2 cellular contexts compared by ENCODE assay signal in genomic region chr17:21286771-21287702, GRCh38.
TF ChIP-seq lines count a peak whose summit lies in the region.

No MANE protein-coding gene starts in this region.

TF ChIP-seq in GM23338, 12 proteins besides CTCF, POLR2A, EP300 and RAD21 (continued from another document):
- no peak for TF ChIP-seq REST (IDR thresholded peaks at IDR 0.05; ENCODE audit: unreplicated experiment)
- TF ChIP-seq, protein P1, sequence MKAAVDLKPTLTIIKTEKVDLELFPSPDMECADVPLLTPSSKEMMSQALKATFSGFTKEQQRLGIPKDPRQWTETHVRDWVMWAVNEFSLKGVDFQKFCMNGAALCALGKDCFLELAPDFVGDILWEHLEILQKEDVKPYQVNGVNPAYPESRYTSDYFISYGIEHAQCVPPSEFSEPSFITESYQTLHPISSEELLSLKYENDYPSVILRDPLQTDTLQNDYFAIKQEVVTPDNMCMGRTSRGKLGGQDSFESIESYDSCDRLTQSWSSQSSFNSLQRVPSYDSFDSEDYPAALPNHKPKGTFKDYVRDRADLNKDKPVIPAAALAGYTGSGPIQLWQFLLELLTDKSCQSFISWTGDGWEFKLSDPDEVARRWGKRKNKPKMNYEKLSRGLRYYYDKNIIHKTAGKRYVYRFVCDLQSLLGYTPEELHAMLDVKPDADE (IDR thresholded peaks at IDR 0.05) = no peak
- no peak for TF ChIP-seq STAT1 (IDR thresholded peaks at IDR 0.05; ENCODE audit: unreplicated experiment)
- TF ChIP-seq, protein P2, sequence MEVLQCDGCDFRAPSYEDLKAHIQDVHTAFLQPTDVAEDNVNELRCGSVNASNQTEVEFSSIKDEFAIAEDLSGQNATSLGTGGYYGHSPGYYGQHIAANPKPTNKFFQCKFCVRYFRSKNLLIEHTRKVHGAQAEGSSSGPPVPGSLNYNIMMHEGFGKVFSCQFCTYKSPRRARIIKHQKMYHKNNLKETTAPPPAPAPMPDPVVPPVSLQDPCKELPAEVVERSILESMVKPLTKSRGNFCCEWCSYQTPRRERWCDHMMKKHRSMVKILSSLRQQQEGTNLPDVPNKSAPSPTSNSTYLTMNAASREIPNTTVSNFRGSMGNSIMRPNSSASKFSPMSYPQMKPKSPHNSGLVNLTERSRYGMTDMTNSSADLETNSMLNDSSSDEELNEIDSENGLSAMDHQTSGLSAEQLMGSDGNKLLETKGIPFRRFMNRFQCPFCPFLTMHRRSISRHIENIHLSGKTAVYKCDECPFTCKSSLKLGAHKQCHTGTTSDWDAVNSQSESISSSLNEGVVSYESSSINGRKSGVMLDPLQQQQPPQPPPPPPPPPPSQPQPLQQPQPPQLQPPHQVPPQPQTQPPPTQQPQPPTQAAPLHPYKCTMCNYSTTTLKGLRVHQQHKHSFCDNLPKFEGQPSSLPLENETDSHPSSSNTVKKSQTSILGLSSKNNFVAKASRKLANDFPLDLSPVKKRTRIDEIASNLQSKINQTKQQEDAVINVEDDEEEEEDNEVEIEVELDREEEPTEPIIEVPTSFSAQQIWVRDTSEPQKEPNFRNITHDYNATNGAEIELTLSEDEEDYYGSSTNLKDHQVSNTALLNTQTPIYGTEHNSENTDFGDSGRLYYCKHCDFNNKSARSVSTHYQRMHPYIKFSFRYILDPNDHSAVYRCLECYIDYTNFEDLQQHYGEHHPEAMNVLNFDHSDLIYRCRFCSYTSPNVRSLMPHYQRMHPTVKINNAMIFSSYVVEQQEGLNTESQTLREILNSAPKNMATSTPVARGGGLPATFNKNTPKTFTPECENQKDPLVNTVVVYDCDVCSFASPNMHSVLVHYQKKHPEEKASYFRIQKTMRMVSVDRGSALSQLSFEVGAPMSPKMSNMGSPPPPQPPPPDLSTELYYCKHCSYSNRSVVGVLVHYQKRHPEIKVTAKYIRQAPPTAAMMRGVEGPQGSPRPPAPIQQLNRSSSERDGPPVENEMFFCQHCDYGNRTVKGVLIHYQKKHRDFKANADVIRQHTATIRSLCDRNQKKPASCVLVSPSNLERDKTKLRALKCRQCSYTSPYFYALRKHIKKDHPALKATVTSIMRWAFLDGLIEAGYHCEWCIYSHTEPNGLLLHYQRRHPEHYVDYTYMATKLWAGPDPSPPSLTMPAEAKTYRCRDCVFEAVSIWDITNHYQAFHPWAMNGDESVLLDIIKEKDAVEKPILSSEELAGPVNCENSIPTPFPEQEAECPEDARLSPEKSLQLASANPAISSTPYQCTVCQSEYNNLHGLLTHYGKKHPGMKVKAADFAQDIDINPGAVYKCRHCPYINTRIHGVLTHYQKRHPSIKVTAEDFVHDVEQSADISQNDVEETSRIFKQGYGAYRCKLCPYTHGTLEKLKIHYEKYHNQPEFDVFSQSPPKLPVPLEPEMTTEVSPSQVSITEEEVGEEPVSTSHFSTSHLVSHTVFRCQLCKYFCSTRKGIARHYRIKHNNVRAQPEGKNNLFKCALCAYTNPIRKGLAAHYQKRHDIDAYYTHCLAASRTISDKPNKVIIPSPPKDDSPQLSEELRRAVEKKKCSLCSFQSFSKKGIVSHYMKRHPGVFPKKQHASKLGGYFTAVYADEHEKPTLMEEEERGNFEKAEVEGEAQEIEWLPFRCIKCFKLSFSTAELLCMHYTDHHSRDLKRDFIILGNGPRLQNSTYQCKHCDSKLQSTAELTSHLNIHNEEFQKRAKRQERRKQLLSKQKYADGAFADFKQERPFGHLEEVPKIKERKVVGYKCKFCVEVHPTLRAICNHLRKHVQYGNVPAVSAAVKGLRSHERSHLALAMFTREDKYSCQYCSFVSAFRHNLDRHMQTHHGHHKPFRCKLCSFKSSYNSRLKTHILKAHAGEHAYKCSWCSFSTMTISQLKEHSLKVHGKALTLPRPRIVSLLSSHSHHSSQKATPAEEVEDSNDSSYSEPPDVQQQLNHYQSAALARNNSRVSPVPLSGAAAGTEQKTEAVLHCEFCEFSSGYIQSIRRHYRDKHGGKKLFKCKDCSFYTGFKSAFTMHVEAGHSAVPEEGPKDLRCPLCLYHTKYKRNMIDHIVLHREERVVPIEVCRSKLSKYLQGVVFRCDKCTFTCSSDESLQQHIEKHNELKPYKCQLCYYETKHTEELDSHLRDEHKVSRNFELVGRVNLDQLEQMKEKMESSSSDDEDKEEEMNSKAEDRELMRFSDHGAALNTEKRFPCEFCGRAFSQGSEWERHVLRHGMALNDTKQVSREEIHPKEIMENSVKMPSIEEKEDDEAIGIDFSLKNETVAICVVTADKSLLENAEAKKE (CRISPR knock-in tag; IDR thresholded peaks at IDR 0.05) = no peak
- no peak for TF ChIP-seq NANOG (IDR thresholded peaks at IDR 0.05; ENCODE audit: borderline replicate concordance)
TF ChIP-seq in GM23338: peak in this region for 0.

TF ChIP-seq in WTC11, 78 proteins besides CTCF, POLR2A, EP300 and RAD21:
- TF ChIP-seq, protein P3, sequence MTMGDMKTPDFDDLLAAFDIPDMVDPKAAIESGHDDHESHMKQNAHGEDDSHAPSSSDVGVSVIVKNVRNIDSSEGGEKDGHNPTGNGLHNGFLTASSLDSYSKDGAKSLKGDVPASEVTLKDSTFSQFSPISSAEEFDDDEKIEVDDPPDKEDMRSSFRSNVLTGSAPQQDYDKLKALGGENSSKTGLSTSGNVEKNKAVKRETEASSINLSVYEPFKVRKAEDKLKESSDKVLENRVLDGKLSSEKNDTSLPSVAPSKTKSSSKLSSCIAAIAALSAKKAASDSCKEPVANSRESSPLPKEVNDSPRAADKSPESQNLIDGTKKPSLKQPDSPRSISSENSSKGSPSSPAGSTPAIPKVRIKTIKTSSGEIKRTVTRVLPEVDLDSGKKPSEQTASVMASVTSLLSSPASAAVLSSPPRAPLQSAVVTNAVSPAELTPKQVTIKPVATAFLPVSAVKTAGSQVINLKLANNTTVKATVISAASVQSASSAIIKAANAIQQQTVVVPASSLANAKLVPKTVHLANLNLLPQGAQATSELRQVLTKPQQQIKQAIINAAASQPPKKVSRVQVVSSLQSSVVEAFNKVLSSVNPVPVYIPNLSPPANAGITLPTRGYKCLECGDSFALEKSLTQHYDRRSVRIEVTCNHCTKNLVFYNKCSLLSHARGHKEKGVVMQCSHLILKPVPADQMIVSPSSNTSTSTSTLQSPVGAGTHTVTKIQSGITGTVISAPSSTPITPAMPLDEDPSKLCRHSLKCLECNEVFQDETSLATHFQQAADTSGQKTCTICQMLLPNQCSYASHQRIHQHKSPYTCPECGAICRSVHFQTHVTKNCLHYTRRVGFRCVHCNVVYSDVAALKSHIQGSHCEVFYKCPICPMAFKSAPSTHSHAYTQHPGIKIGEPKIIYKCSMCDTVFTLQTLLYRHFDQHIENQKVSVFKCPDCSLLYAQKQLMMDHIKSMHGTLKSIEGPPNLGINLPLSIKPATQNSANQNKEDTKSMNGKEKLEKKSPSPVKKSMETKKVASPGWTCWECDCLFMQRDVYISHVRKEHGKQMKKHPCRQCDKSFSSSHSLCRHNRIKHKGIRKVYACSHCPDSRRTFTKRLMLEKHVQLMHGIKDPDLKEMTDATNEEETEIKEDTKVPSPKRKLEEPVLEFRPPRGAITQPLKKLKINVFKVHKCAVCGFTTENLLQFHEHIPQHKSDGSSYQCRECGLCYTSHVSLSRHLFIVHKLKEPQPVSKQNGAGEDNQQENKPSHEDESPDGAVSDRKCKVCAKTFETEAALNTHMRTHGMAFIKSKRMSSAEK (CRISPR knock-in tag; IDR thresholded peaks at IDR 0.05; ENCODE audit: borderline replicate concordance) = no peak
- no peak for TF ChIP-seq ATF3 (CRISPR knock-in tag; conservative IDR thresholded peaks at IDR 0.05)
- no peak for TF ChIP-seq ZNF263 (CRISPR knock-in tag; IDR thresholded peaks at IDR 0.05; ENCODE audit: low read depth)
- TF ChIP-seq, protein P4, sequence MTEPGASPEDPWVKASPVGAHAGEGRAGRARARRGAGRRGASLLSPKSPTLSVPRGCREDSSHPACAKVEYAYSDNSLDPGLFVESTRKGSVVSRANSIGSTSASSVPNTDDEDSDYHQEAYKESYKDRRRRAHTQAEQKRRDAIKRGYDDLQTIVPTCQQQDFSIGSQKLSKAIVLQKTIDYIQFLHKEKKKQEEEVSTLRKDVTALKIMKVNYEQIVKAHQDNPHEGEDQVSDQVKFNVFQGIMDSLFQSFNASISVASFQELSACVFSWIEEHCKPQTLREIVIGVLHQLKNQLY (CRISPR knock-in tag; IDR thresholded peaks at IDR 0.05) = no peak
- TF ChIP-seq ERG (CRISPR knock-in tag; IDR thresholded peaks at IDR 0.05) = no peak
- TF ChIP-seq SMAD3 (CRISPR knock-in tag; IDR thresholded peaks at IDR 0.05; ENCODE audit: borderline replicate concordance) = no peak
- TF ChIP-seq, protein P5, sequence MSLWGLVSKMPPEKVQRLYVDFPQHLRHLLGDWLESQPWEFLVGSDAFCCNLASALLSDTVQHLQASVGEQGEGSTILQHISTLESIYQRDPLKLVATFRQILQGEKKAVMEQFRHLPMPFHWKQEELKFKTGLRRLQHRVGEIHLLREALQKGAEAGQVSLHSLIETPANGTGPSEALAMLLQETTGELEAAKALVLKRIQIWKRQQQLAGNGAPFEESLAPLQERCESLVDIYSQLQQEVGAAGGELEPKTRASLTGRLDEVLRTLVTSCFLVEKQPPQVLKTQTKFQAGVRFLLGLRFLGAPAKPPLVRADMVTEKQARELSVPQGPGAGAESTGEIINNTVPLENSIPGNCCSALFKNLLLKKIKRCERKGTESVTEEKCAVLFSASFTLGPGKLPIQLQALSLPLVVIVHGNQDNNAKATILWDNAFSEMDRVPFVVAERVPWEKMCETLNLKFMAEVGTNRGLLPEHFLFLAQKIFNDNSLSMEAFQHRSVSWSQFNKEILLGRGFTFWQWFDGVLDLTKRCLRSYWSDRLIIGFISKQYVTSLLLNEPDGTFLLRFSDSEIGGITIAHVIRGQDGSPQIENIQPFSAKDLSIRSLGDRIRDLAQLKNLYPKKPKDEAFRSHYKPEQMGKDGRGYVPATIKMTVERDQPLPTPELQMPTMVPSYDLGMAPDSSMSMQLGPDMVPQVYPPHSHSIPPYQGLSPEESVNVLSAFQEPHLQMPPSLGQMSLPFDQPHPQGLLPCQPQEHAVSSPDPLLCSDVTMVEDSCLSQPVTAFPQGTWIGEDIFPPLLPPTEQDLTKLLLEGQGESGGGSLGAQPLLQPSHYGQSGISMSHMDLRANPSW (CRISPR knock-in tag; conservative IDR thresholded peaks at IDR 0.05; ENCODE audit: low read depth) = no peak
- no peak for TF ChIP-seq SMAD4 (CRISPR knock-in tag; IDR thresholded peaks at IDR 0.05)
- no peak for TF ChIP-seq ARID4B (CRISPR knock-in tag; IDR thresholded peaks at IDR 0.05; ENCODE audit: borderline replicate concordance)
- TF ChIP-seq, protein P6, sequence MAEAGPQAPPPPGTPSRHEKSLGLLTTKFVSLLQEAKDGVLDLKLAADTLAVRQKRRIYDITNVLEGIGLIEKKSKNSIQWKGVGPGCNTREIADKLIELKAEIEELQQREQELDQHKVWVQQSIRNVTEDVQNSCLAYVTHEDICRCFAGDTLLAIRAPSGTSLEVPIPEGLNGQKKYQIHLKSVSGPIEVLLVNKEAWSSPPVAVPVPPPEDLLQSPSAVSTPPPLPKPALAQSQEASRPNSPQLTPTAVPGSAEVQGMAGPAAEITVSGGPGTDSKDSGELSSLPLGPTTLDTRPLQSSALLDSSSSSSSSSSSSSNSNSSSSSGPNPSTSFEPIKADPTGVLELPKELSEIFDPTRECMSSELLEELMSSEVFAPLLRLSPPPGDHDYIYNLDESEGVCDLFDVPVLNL (CRISPR knock-in tag; IDR thresholded peaks at IDR 0.05; ENCODE audit: borderline replicate concordance, low read depth) = no peak
- TF ChIP-seq ZNF671 (CRISPR knock-in tag; IDR thresholded peaks at IDR 0.05) = no peak
- TF ChIP-seq, protein P7, sequence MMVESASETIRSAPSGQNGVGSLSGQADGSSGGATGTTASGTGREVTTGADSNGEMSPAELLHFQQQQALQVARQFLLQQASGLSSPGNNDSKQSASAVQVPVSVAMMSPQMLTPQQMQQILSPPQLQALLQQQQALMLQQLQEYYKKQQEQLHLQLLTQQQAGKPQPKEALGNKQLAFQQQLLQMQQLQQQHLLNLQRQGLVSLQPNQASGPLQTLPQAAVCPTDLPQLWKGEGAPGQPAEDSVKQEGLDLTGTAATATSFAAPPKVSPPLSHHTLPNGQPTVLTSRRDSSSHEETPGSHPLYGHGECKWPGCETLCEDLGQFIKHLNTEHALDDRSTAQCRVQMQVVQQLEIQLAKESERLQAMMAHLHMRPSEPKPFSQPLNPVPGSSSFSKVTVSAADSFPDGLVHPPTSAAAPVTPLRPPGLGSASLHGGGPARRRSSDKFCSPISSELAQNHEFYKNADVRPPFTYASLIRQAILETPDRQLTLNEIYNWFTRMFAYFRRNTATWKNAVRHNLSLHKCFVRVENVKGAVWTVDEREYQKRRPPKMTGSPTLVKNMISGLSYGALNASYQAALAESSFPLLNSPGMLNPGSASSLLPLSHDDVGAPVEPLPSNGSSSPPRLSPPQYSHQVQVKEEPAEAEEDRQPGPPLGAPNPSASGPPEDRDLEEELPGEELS (CRISPR knock-in tag; IDR thresholded peaks at IDR 0.05) = no peak
